Comparison of ENCODE assay signal across 25 cellular contexts in genomic region chr19:7550169-7550770, GRCh38. TPM values are rescaled to one million over a fixed set of nuclear protein-coding genes. Genes with fewer than 3 reads are reported as not detected.
A peak's percentile ranks its signal among the peaks of the same experiment; 100 is the strongest.
DNase-seq lines count a peak whose midpoint lies in the region; ATAC-seq and TF ChIP-seq lines count a peak whose summit lies in the region.
"Had no signal": no experiment of that assay in that cellular context is flagged by ENCODE, and none has a peak within 500 bp of the region (broad histone marks: within the 10 kb centered on the region; RNA-seq: fewer than 3 reads in every experiment).

No MANE protein-coding gene starts in this region.

- H3K27ac ChIP-seq in H9 (ENCODE audit: insufficient read length, low read depth, low read length) = no peak overlapping the region
- H3K27ac ChIP-seq in iPS DF 6.9 (ENCODE audit: low read length) = no peak overlapping the region
- H3K27ac ChIP-seq in neural progenitor cell = no peak overlapping the region
- H3K27ac ChIP-seq: brain microvascular endothelial cell, hepatocyte, SJSA1 had no signal

- H2AFZ ChIP-seq in H9 (ENCODE audit: low read length) (no peak overlapping the region), neural progenitor cell (replicated peaks) (no peak overlapping the region)
- H2AFZ ChIP-seq: hepatocyte had no signal

- no peak overlapping the region for H2AK5ac ChIP-seq in H9 (ENCODE audit: insufficient read length, low read length)

- H3K9me3 Mint-ChIP-seq in H9 (no peaks in the 10 kb centered on the region; a peak in 1 of 5 replicates), WTC11 (no peaks in the 10 kb centered on the region), neural progenitor cell (no peaks in the 10 kb centered on the region)
- H3K9me3 Mint-ChIP-seq: stimulated activated memory B cell treated with anti-CD40 and anti-IgM and Interleukin-4, amounts not matched to agents 10 μg/mL and 1 μg/mL and 100 μg/mL, for 72 hours; T-helper 1 cell treated with Interleukin-12 subunit alpha and Interleukin-12 subunit beta and Interleukin-4 antibody, amounts not matched to agents 30 μg/mL and 1 μg/mL, for 36 hours had no signal

- no peak overlapping the region for H3K23ac ChIP-seq in H9 (ENCODE audit: insufficient read length, low read depth, low read length)

- H2BK20ac ChIP-seq in H9 (ENCODE audit: low read depth, low read length, poor library complexity, severe bottlenecking) = no peak overlapping the region

- H3K4me3 Mint-ChIP-seq in H9 (peak overlapping the region; percentile 59 to 78), WTC11 (peak overlapping the region; percentile 74), neural progenitor cell (peak overlapping the region; percentile 58)
- H3K4me3 Mint-ChIP-seq: activated CD4-positive, alpha-beta T cell treated with anti-CD3 and anti-CD28 coated beads for 36 hours; stimulated activated memory B cell treated with anti-CD40 and anti-IgM and Interleukin-4, amounts not matched to agents 10 μg/mL and 1 μg/mL and 100 μg/mL, for 72 hours; T-helper 1 cell treated with Interleukin-12 subunit alpha and Interleukin-12 subunit beta and Interleukin-4 antibody, amounts not matched to agents 30 μg/mL and 1 μg/mL, for 36 hours had no signal

- H2BK15ac ChIP-seq in H9 (ENCODE audit: low read depth, low read length) = no peak overlapping the region

- H3K4me1 Mint-ChIP-seq in H9 = peaks cover 7 to 8% of the 10 kb centered on the region in 2 experiments; a peak in 3 of 4 replicates
- H3K4me1 Mint-ChIP-seq in WTC11 = peaks cover 8% of the 10 kb centered on the region
- H3K4me1 Mint-ChIP-seq in neural progenitor cell = peaks cover 4% of the 10 kb centered on the region

- H3K79me2 ChIP-seq in H9 (ENCODE audit: insufficient read depth, low read length) = no peaks in the 10 kb centered on the region
- H3K79me2 ChIP-seq in neural progenitor cell (ENCODE audit: low read depth) = no peaks in the 10 kb centered on the region
- H3K79me2 ChIP-seq: hepatocyte had no signal

- no peak overlapping the region for H3K18ac ChIP-seq in H9 (ENCODE audit: insufficient read length, low read depth, low read length)

- no peak overlapping the region for H3K4ac ChIP-seq in H9 (ENCODE audit: low read depth, low read length)

- H3K23me2 ChIP-seq in H9 (ENCODE audit: insufficient read length, low read depth, low read length, poor library complexity, severe bottlenecking) = no peaks in the 10 kb centered on the region

- H3K36me3 ChIP-seq in iPS DF 6.9 (ENCODE audit: control insufficient read depth, insufficient read depth, low read length) (peaks cover 13% of the 10 kb centered on the region), neural progenitor cell (no peaks in the 10 kb centered on the region)

- DNase-seq in H9 (no peak), WTC11 (ENCODE audit: low spot score) (no peak), iPS DF 6.9 (ENCODE audit: low read depth, low spot score) (no peak), neural progenitor cell (ENCODE audit: low spot score) (no peak), HT-29 (ENCODE audit: low spot score) (no peak)
- no peak for DNase-seq in activated effector memory CD4-positive, alpha-beta T cell treated with Interleukin-2 at 50 U/mL for 16 hours
- DNase-seq: ACHN; activated CD8-positive, alpha-beta memory T cell treated with anti-CD3 and anti-CD28 coated beads for 24 hours; activated gamma-delta T cell treated with Interleukin-2 at 50 U/mL for 16 hours; activated T-cell treated with anti-CD3 and anti-CD28 coated beads, Interleukin-2, amount 50 U/mL, for 1 hour; brain microvascular endothelial cell; effector CD8-positive, alpha-beta T cell; foreskin melanocyte; kidney glomerular epithelial cell; NCI-H1694; NCI-H526; occipital lobe; spleen had no signal

- H3K4me2 ChIP-seq in H9 (ENCODE audit: insufficient read depth, insufficient read length, low read length) (peak overlapping the region; percentile 45), neural progenitor cell (no peak overlapping the region)

- no peak overlapping the region for H2BK5ac ChIP-seq in H9 (ENCODE audit: insufficient read length, low read length)

- H4K91ac ChIP-seq in H9 (ENCODE audit: insufficient read length, low read depth, low read length) = no peak overlapping the region

- no peak overlapping the region for H3K9ac ChIP-seq in H9 (ENCODE audit: extremely low read depth, insufficient read length, low read length)
- no peak overlapping the region for H3K9ac ChIP-seq in neural progenitor cell

- peaks cover 7% of the 10 kb centered on the region for H3F3A ChIP-seq in neural progenitor cell (ENCODE audit: low read depth)

- no peak overlapping the region for H3K14ac ChIP-seq in H9 (ENCODE audit: insufficient read depth, low read length)

- H3T11ph ChIP-seq in H9 (ENCODE audit: low read length) = no peak overlapping the region

- H3K27ac Mint-ChIP-seq in H9 (peak overlapping the region in 1 of 3 experiments; percentile 96; a peak in 1 of 7 replicates), WTC11 (no peak overlapping the region), neural progenitor cell (peak overlapping the region; percentile 17)
- H3K27ac Mint-ChIP-seq: activated CD4-positive, alpha-beta T cell treated with anti-CD3 and anti-CD28 coated beads for 36 hours; stimulated activated memory B cell treated with anti-CD40 and anti-IgM and Interleukin-4, amounts not matched to agents 10 μg/mL and 1 μg/mL and 100 μg/mL, for 72 hours; T-helper 1 cell treated with Interleukin-12 subunit alpha and Interleukin-12 subunit beta and Interleukin-4 antibody, amounts not matched to agents 30 μg/mL and 1 μg/mL, for 36 hours had no signal

- H3K27me3 Mint-ChIP-seq in H9 (ENCODE audit: low read depth) (no peaks in the 10 kb centered on the region), WTC11 (ENCODE audit: low read depth) (peaks cover 5% of the 10 kb centered on the region; the same call in 1 of the 2 replicates), neural progenitor cell (ENCODE audit: insufficient read depth, low read depth) (peaks cover 4% of the 10 kb centered on the region)
- H3K27me3 Mint-ChIP-seq: activated CD4-positive, alpha-beta T cell treated with anti-CD3 and anti-CD28 coated beads for 36 hours; stimulated activated memory B cell treated with anti-CD40 and anti-IgM and Interleukin-4, amounts not matched to agents 10 μg/mL and 1 μg/mL and 100 μg/mL, for 72 hours had no signal

- no peak overlapping the region for H4K8ac ChIP-seq in H9 (replicated peaks; ENCODE audit: insufficient read length, low read depth, low read length)

- WGBS in H9 (ENCODE audit: extremely low coverage, insufficient read length, low lambda C conversion rate) = no CpG with 5 or more reads among the region's 41 CpGs
- no CpG with 5 or more reads among the region's 41 CpGs for WGBS in iPS DF 6.9 (ENCODE audit: insufficient coverage, insufficient read length)

- no peaks in the 10 kb centered on the region for H3K9me3 ChIP-seq in H9 (ENCODE audit: control insufficient read depth, low read depth, low read length)
- H3K9me3 ChIP-seq in iPS DF 6.9 (ENCODE audit: control insufficient read depth, insufficient read depth, low read length) = no peaks in the 10 kb centered on the region
- no peaks in the 10 kb centered on the region for H3K9me3 ChIP-seq in neural progenitor cell (ENCODE audit: low read depth)
- H3K9me3 ChIP-seq: Peyer's patch, SJSA1, spleen had no signal

- H2BK12ac ChIP-seq in H9 (ENCODE audit: insufficient read length, low read depth, low read length) = no peak overlapping the region

- H3K4me3 ChIP-seq in iPS DF 6.9 (ENCODE audit: low read length) (peak overlapping the region; percentile 36; the same call in 1 of the 2 replicates), neural progenitor cell (peak overlapping the region; percentile 55)
- H3K4me3 ChIP-seq: hepatocyte, SJSA1 had no signal

- POLR2A ChIA-PET in WTC11 (lab: Charles Lee) = interaction anchor here (0.8 kb wide), 1 partner anchor 28 kb away, joined by 3 read pairs; no protein-coding TSS in a partner anchor

- H3K4me1 ChIP-seq in H9 (ENCODE audit: insufficient read depth, low read length) (no peaks in the 10 kb centered on the region), iPS DF 6.9 (ENCODE audit: control insufficient read depth, insufficient read depth, low read length) (peaks cover 5% of the 10 kb centered on the region; the same call in 1 of the 2 replicates), neural progenitor cell (no peaks in the 10 kb centered on the region)
- H3K4me1 ChIP-seq: SJSA1 had no signal

- H2BK120ac ChIP-seq in H9 (ENCODE audit: low read depth, low read length, poor library complexity, severe bottlenecking) = no peak overlapping the region

- H3K56ac ChIP-seq in H9 (ENCODE audit: insufficient read length, low read depth, low read length) = no peak overlapping the region

- TF ChIP-seq CTCF in H9 (conservative IDR thresholded peaks at IDR 0.05) (no peak), WTC11 (IDR thresholded peaks at IDR 0.05) (no peak), neural progenitor cell (IDR thresholded peaks at IDR 0.05) (no peak)

- H3K36me3 Mint-ChIP-seq in H9 (ENCODE audit: insufficient read depth in 1 of 3, low read depth in 3 of 3) (peaks cover 5 to 35% (median 15%) of the 10 kb centered on the region in 3 experiments; a peak in 5 of 7 replicates), WTC11 (peaks cover 12% of the 10 kb centered on the region), neural progenitor cell (peaks cover 11% of the 10 kb centered on the region)

- no peaks in the 10 kb centered on the region for H4K20me1 ChIP-seq in H9 (ENCODE audit: control insufficient read depth, insufficient read depth, insufficient read length)
- H4K20me1 ChIP-seq in neural progenitor cell (ENCODE audit: low read depth) = no peaks in the 10 kb centered on the region

- H4K5ac ChIP-seq in H9 (ENCODE audit: insufficient read length, low read depth, low read length) = no peak overlapping the region

- CTCF ChIA-PET in WTC11 (lab: Charles Lee) = interaction anchor here (0.6 to 2.3 kb wide), 9 partner anchors 18 to 370 kb away, joined by 4 to 18 read pairs (median 6); partner anchors contain the start of gene TRAPPC5

- H3K27me3 ChIP-seq in H9 (ENCODE audit: insufficient read depth, low read length) (no peaks in the 10 kb centered on the region), iPS DF 6.9 (ENCODE audit: control insufficient read depth, insufficient read depth, low read length) (no peaks in the 10 kb centered on the region), neural progenitor cell (no peaks in the 10 kb centered on the region)
- H3K27me3 ChIP-seq: brain microvascular endothelial cell, hepatocyte, Peyer's patch, SJSA1, spleen had no signal

- no peaks in the 10 kb centered on the region for H3K79me1 ChIP-seq in H9 (ENCODE audit: insufficient read depth, low read depth, low read length, poor library complexity, severe bottlenecking)

- ATAC-seq in WTC11 (no peak), GM21515 (IDR thresholded peaks at IDR 0.05; ENCODE audit: unreplicated experiment) (no peak)

RNA-seq across cellular contexts. Expression of gene PNPLA6, which starts 14.8 kb away (rescaled TPM):
- total RNA-seq in H9 (2021) = 130 and 135 TPM in 2 replicates
- total RNA-seq in WTC11 (2021) = 149 to 156 TPM (median 150 TPM) in 3 replicates
- total RNA-seq in neural progenitor cell (ENCODE audit: low replicate concordance) = 25.5 and 78.9 TPM in 2 replicates
- total RNA-seq in HT-29 (2014; rRNA removed; shearing (Covaris generic)) = 61.3 and 74.3 TPM in 2 replicates

RNA-seq across cellular contexts. Expression of gene MCOLN1, which starts 27.8 kb away (rescaled TPM):
- total RNA-seq in H9 (2021) (15.7 and 18.7 TPM in 2 replicates), WTC11 (2021) (15.0 to 19.7 TPM (median 16.7 TPM) in 3 replicates), neural progenitor cell (ENCODE audit: low replicate concordance) (6.6 and 7.1 TPM in 2 replicates)
- 7.1 and 7.5 TPM in 2 replicates for total RNA-seq in HT-29 (2014; rRNA removed; shearing (Covaris generic))

RNA-seq across cellular contexts. Expression of gene ZNF358, which starts 34.4 kb away (rescaled TPM):
- 40.5 and 41.5 TPM in 2 replicates for total RNA-seq in H9 (2021)
- total RNA-seq in WTC11 (2021) = 37.5 to 47.5 TPM (median 47.3 TPM) in 3 replicates
- total RNA-seq in neural progenitor cell (ENCODE audit: low replicate concordance) = 16.9 and 50.3 TPM in 2 replicates
- total RNA-seq in HT-29 (2014; rRNA removed; shearing (Covaris generic)) = 4.2 and 5.6 TPM in 2 replicates

RNA-seq across cellular contexts. Expression of gene CAMSAP3, which starts 45.4 kb away (rescaled TPM):
- 28.4 and 31.3 TPM in 2 replicates for total RNA-seq in H9 (2021)
- 27.8 to 34.6 TPM (median 32.1 TPM) in 3 replicates for total RNA-seq in WTC11 (2021)
- total RNA-seq in neural progenitor cell (ENCODE audit: low replicate concordance) = 2.7 and 15.6 TPM in 2 replicates
- total RNA-seq in HT-29 (2014; rRNA removed; shearing (Covaris generic)) = 29.8 and 37.0 TPM in 2 replicates
- total RNA-seq: SJSA1 had no signal
